ENCODE assay signal across 8 cellular contexts in the genomic region with DNA sequence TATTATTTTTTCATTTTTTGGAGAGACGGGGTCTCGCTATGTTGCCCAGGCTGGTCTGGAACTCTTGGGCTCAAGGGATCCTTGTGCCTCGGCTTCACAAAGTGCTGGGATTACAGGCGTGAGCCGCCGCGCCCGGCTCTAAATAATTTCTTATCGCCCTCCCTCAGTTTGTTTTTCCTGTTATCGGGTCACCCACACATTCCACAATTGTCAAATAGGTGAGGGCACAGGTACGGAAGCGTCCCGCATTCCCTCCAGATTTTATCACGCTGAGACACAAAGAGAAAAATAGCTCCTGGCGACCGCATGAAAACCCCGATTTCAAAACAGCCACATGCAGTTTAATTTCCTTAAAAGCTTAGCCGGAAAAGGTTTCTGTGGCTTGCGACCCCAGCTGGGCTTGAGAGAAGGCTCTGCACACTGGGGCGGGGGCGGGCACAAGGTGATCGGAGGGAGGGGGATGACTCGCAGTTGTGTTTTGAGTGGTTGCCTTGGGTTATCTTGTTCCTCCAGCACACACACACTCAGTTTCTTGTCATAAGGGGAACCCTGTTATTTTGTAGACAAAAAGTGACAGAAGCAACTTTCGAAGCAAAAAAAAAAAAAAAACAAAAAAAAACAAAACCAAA. TPM values are rescaled to one million over a fixed set of nuclear protein-coding genes. Genes with fewer than 3 reads are reported as not detected.
A peak's percentile ranks its signal among the peaks of the same experiment; 100 is the strongest.
DNase-seq lines count a peak whose midpoint lies in the region; ATAC-seq and TF ChIP-seq lines count a peak whose summit lies in the region.

No MANE protein-coding gene starts in this region.

- no peaks in the 10 kb centered on the region for H3K27me3 ChIP-seq in esophagus (ENCODE audit: control insufficient read depth in 1 of 2, insufficient read depth in 2 of 2, low read length in 2 of 2)
- no peaks in the 10 kb centered on the region for H3K27me3 ChIP-seq in neuron (ENCODE audit: insufficient read depth, low read length)
- no peaks in the 10 kb centered on the region for H3K27me3 ChIP-seq in testis

- H3K36me3 ChIP-seq in esophagus (ENCODE audit: control insufficient read depth in 2 of 2, insufficient read depth in 2 of 2, low read length in 1 of 2) (no peaks in the 10 kb centered on the region), neuron (ENCODE audit: insufficient read depth, low read length) (no peaks in the 10 kb centered on the region), testis (ENCODE audit: low read depth, missing control alignments) (no peaks in the 10 kb centered on the region)

- peak overlapping the region; percentile 3 to 42 for H3K27ac ChIP-seq in esophagus (ENCODE audit: low read depth in 2 of 2, low read length in 1 of 2)
- H3K27ac ChIP-seq in testis, result peak overlapping the region in 1 of 2 donors; percentile 2

- WGBS in esophagus, 2 donors, result 3% methylated on average over 24 of the region's 24 CpGs
- 2 to 4% methylated on average over 24 of the region's 24 CpGs for WGBS in testis, 2 donors

- peak overlapping the region; percentile 94 for H2AFZ ChIP-seq in neuron (ENCODE audit: low read depth, low read length)

- intact Hi-C loops in testis (cut with DNase I; ENCODE audit: low total_unique reads), result no loop called here

- no peak for TF ChIP-seq CTCF in HFF-Myc (IDR thresholded peaks at IDR 0.05; ENCODE audit: low read depth, low read length, missing control alignments)
- no peak for TF ChIP-seq CTCF in testis (IDR thresholded peaks at IDR 0.05)
- no peak for TF ChIP-seq CTCF in omental fat pad (IDR thresholded peaks at IDR 0.05)

- ATAC-seq in omental fat pad (ENCODE audit: low FRiP score), result no peak

- no peak for DNase-seq in HFF-Myc (ENCODE audit: extremely low read depth, low read depth)
- peak; percentile 25 to 35 for DNase-seq in NCI-H1930 (lab: John Stamatoyannopoulos, UW)
- peak; percentile 42 to 60 (median 47) for DNase-seq in activated CD8-positive, alpha-beta memory T cell treated with anti-CD3 and anti-CD28 coated beads for 48 hours (ENCODE audit: low read depth in 2 of 3, low spot score in 2 of 3)
- DNase-seq in testis, result peak; percentile 34
- no peak for DNase-seq in omental fat pad (ENCODE audit: low spot score)

- H3K4me3 ChIP-seq in GM08714 (ENCODE audit: low read length), result peak overlapping the region; percentile 83
- H3K4me3 ChIP-seq in HFF-Myc (replicated peaks; ENCODE audit: low read depth, low read length), result peak overlapping the region; percentile 45
- peak overlapping the region in 1 of 2 donors; percentile 68 for H3K4me3 ChIP-seq in esophagus (ENCODE audit: low read depth in 1 of 2, low read length in 2 of 2)
- peak overlapping the region; percentile 93 for H3K4me3 ChIP-seq in neuron (ENCODE audit: low read length)
- H3K4me3 ChIP-seq in testis, result peak overlapping the region; percentile 59 to 66

- H3K9me3 ChIP-seq in esophagus (ENCODE audit: control insufficient read depth in 2 of 2, insufficient read depth in 1 of 2, low read depth in 1 of 2, low read length in 1 of 2), result no peaks in the 10 kb centered on the region
- no peaks in the 10 kb centered on the region for H3K9me3 ChIP-seq in neuron (ENCODE audit: low read length)
- no peaks in the 10 kb centered on the region for H3K9me3 ChIP-seq in testis

- no peak for TF ChIP-seq POLR2A in testis (IDR thresholded peaks at IDR 0.05)

- H3K4me1 ChIP-seq in esophagus (ENCODE audit: control insufficient read depth in 2 of 2, insufficient read depth in 2 of 2, low read length in 1 of 2) (peaks cover 3% of the 10 kb centered on the region in 2 donors), neuron (ENCODE audit: insufficient read depth, low read length) (peaks cover 27% of the 10 kb centered on the region), testis (no peaks in the 10 kb centered on the region)

RNA-seq across cellular contexts. Expression of a gene that starts 0.7 kb away (rescaled TPM):
- polyA plus RNA-seq in esophagus, result 1 to 10 TPM; 1.4 to 2.0 TPM
- total RNA-seq in testis, result 10 to 100 TPM; 33.5 to 78.6 TPM
- polyA plus RNA-seq in testis (ENCODE audit: insufficient read depth, low read depth, low replicate concordance), result 60.2 TPM
- 10 to 100 TPM; 22.6 to 63.9 (median 28.3) TPM for total RNA-seq in omental fat pad

Comparison
In these comparisons a context has a peak if more than half of its experiments do, and no peak if none do; other contexts are left out.
1. DNase-seq: peak in NCI-H1930 (2 of 2), activated CD8-positive, alpha-beta memory T cell treated with anti-CD3 and anti-CD28 coated beads for 48 hours (3 of 3) and testis (single experiment); none in HFF-Myc (single experiment) and omental fat pad (single experiment).